ENCODE assay signal across 17 cellular contexts in genomic region chr2:66830881-66831280, GRCh38.
DNase-seq lines count a peak whose midpoint lies in the region; ATAC-seq and TF ChIP-seq lines count a peak whose summit lies in the region.
"Had no signal": no experiment of that assay in that cellular context is flagged by ENCODE, and none has a peak within 500 bp of the region (broad histone marks: within the 10 kb centered on the region; RNA-seq: fewer than 3 reads in every experiment).

No MANE protein-coding gene starts in this region.

- no peak for DNase-seq in heart left ventricle
- no peak for DNase-seq in left ventricle myocardium inferior
- DNase-seq in choroid plexus epithelial cell (ENCODE audit: low read depth): peak; percentile 48
- peak; percentile 77 for DNase-seq in mesendoderm
- DNase-seq in trophoblast cell: no peak
- no peak for DNase-seq in activated naive CD8-positive, alpha-beta T cell treated with anti-CD3 and anti-CD28 coated beads for 36 hours
- DNase-seq in hepatic stellate cell (ENCODE audit: low spot score): no peak
- DNase-seq: 8988T; CD4-positive, alpha-beta memory T cell; DMS153; DMS79; GDM1; GM23248 had no signal

- ATAC-seq in heart left ventricle (peak in 3 of 4 donors; percentile 18 to 50 (median 29)), GM21717 (IDR thresholded peaks at IDR 0.05; ENCODE audit: unreplicated experiment) (no peak)

- intact Hi-C loops in heart left ventricle (cut with DNase I): no loop called here
- intact Hi-C loops in left ventricle myocardium inferior (cut with micrococcal nuclease): no loop called here

- H3K14ac ChIP-seq in trophoblast cell (ENCODE audit: low read length): no peak overlapping the region

- H3K9me3 ChIP-seq in heart left ventricle (no peaks in the 10 kb centered on the region), left ventricle myocardium inferior (replicated peaks) (no peaks in the 10 kb centered on the region), trophoblast cell (ENCODE audit: insufficient read depth, low read depth, low read length) (no peaks in the 10 kb centered on the region)
- H3K9me3 ChIP-seq: BLaER1, HAP-1 had no signal

- no peak overlapping the region for H4K8ac ChIP-seq in mesendoderm (ENCODE audit: low read depth, low read length)
- H4K8ac ChIP-seq in trophoblast cell (ENCODE audit: low read depth, low read length): no peak overlapping the region

- H3K79me2 ChIP-seq in mesendoderm (ENCODE audit: control insufficient read depth, insufficient read depth, low read length): no peaks in the 10 kb centered on the region
- H3K79me2 ChIP-seq in trophoblast cell (ENCODE audit: control insufficient read depth, insufficient read depth, low read length, poor library complexity): no peaks in the 10 kb centered on the region

- H3K27ac ChIP-seq in heart left ventricle (no peak overlapping the region), left ventricle myocardium inferior (replicated peaks) (no peak overlapping the region), mesendoderm (ENCODE audit: low read depth, low read length) (no peak overlapping the region), trophoblast cell (ENCODE audit: low read depth, low read length) (no peak overlapping the region)
- H3K27ac ChIP-seq: BLaER1, GM23248 had no signal

- no peak overlapping the region for H3K4ac ChIP-seq in mesendoderm (ENCODE audit: low read depth, low read length)
- H3K4ac ChIP-seq in trophoblast cell (ENCODE audit: low read depth, low read length): no peak overlapping the region

- H2AFZ ChIP-seq in trophoblast cell (ENCODE audit: insufficient read depth, low read length, poor library complexity): no peak overlapping the region
- H2AFZ ChIP-seq: GM23248 had no signal

- TF ChIP-seq CTCF in heart left ventricle (IDR thresholded peaks at IDR 0.05) (no peak), left ventricle myocardium inferior (IDR thresholded peaks at IDR 0.05; ENCODE audit: borderline replicate concordance) (no peak), choroid plexus epithelial cell (conservative IDR thresholded peaks at IDR 0.05; ENCODE audit: low read depth, low read length) (no peak)

- no peak for TF ChIP-seq POLR2A in heart left ventricle (IDR thresholded peaks at IDR 0.05)

- no peak overlapping the region for H4K5ac ChIP-seq in mesendoderm (ENCODE audit: low read length)

- no peak overlapping the region for H3K4me3 Mint-ChIP-seq in activated naive CD8-positive, alpha-beta T cell treated with anti-CD3 and anti-CD28 coated beads for 36 hours
- H3K4me3 Mint-ChIP-seq: CD14-positive monocyte; CD4-positive, alpha-beta memory T cell had no signal

- no peak overlapping the region for H3K56ac ChIP-seq in mesendoderm (ENCODE audit: low read length)

- H2BK120ac ChIP-seq in mesendoderm (ENCODE audit: low read depth, low read length) (no peak overlapping the region), trophoblast cell (ENCODE audit: insufficient read depth, low read length, poor library complexity) (no peak overlapping the region)

- WGBS in heart left ventricle, 4 donors: 22 to 39% (median 35%) methylated on average over 3 of the region's 3 CpGs
- WGBS in mesendoderm (ENCODE audit: extremely low coverage, insufficient coverage, low lambda C conversion rate): no CpG with 5 or more reads among the region's 3 CpGs
- WGBS in trophoblast cell (ENCODE audit: extremely low coverage, insufficient coverage, insufficient read length): no CpG with 5 or more reads among the region's 3 CpGs

- no peak overlapping the region for H3K18ac ChIP-seq in mesendoderm (ENCODE audit: low read length)
- H3K18ac ChIP-seq in trophoblast cell (ENCODE audit: low read length): no peak overlapping the region

- H3K9ac ChIP-seq in mesendoderm (ENCODE audit: low read length) (no peak overlapping the region), trophoblast cell (ENCODE audit: low read length) (no peak overlapping the region)
- H3K9ac ChIP-seq: BLaER1, GM23248 had no signal

- H3K27me3 Mint-ChIP-seq in activated naive CD8-positive, alpha-beta T cell treated with anti-CD3 and anti-CD28 coated beads for 36 hours: no peaks in the 10 kb centered on the region
- H3K27me3 Mint-ChIP-seq: CD4-positive, alpha-beta memory T cell had no signal

- no peak overlapping the region for H2BK15ac ChIP-seq in mesendoderm (replicated peaks; ENCODE audit: low read depth)

- H2AK5ac ChIP-seq in mesendoderm (ENCODE audit: low read length) (no peak overlapping the region), trophoblast cell (ENCODE audit: low read length) (peak overlapping the region; percentile 12)

- H3K27me3 ChIP-seq in heart left ventricle (no peaks in the 10 kb centered on the region), left ventricle myocardium inferior (ENCODE audit: low read depth) (peaks cover 17% of the 10 kb centered on the region), mesendoderm (ENCODE audit: insufficient read depth, low read length, poor library complexity) (no peaks in the 10 kb centered on the region), trophoblast cell (ENCODE audit: insufficient read depth, low read length) (no peaks in the 10 kb centered on the region)
- H3K27me3 ChIP-seq: BLaER1 had no signal

- peaks cover 1% of the 10 kb centered on the region for H3K9me3 Mint-ChIP-seq in activated naive CD8-positive, alpha-beta T cell treated with anti-CD3 and anti-CD28 coated beads for 36 hours

- H3K79me1 ChIP-seq in mesendoderm (ENCODE audit: low read length) (no peaks in the 10 kb centered on the region), trophoblast cell (ENCODE audit: low read length) (peaks cover 19% of the 10 kb centered on the region)

- H3K23ac ChIP-seq in mesendoderm (ENCODE audit: low read length): no peak overlapping the region
- H3K23ac ChIP-seq in trophoblast cell (ENCODE audit: low read length): no peak overlapping the region

- peak overlapping the region; percentile 7 for H4K91ac ChIP-seq in trophoblast cell (ENCODE audit: low read depth, low read length)

- no peak overlapping the region for H3K4me3 ChIP-seq in heart left ventricle
- no peak overlapping the region for H3K4me3 ChIP-seq in left ventricle myocardium inferior
- H3K4me3 ChIP-seq in choroid plexus epithelial cell (ENCODE audit: low read depth, low read length): no peak overlapping the region
- no peak overlapping the region for H3K4me3 ChIP-seq in mesendoderm (ENCODE audit: low read length)
- H3K4me3 ChIP-seq in trophoblast cell (ENCODE audit: low read depth, low read length): no peak overlapping the region
- H3K4me3 ChIP-seq: BLaER1, GM23248, HAP-1 had no signal

- H3K4me1 Mint-ChIP-seq in activated naive CD8-positive, alpha-beta T cell treated with anti-CD3 and anti-CD28 coated beads for 36 hours: no peaks in the 10 kb centered on the region
- H3K4me1 Mint-ChIP-seq: CD14-positive monocyte; CD4-positive, alpha-beta memory T cell had no signal

- H3K36me3 ChIP-seq in heart left ventricle (no peaks in the 10 kb centered on the region), left ventricle myocardium inferior (no peaks in the 10 kb centered on the region), mesendoderm (ENCODE audit: control insufficient read depth, insufficient read depth, low read length) (no peaks in the 10 kb centered on the region), trophoblast cell (ENCODE audit: control insufficient read depth in 1 of 2, insufficient read depth in 2 of 2, low read length in 2 of 2) (no peaks in the 10 kb centered on the region)
- H3K36me3 ChIP-seq: BLaER1, HAP-1 had no signal

- H4K12ac ChIP-seq in trophoblast cell (ENCODE audit: low read depth, low read length): no peak overlapping the region

- H3K4me2 ChIP-seq in mesendoderm (ENCODE audit: low read length): no peak overlapping the region
- H3K4me2 ChIP-seq in trophoblast cell (ENCODE audit: low read length): no peak overlapping the region
- H3K4me2 ChIP-seq: BLaER1 had no signal

- no peaks in the 10 kb centered on the region for H3K4me1 ChIP-seq in heart left ventricle
- no peaks in the 10 kb centered on the region for H3K4me1 ChIP-seq in left ventricle myocardium inferior
- no peaks in the 10 kb centered on the region for H3K4me1 ChIP-seq in mesendoderm (ENCODE audit: control insufficient read depth, low read depth, low read length)
- H3K4me1 ChIP-seq in trophoblast cell (ENCODE audit: control insufficient read depth in 1 of 2, insufficient read depth in 2 of 2, low read length in 2 of 2): peaks cover 10 to 18% of the 10 kb centered on the region in 2 experiments
- H3K4me1 ChIP-seq: BLaER1, HAP-1 had no signal

- no peak overlapping the region for H2BK5ac ChIP-seq in mesendoderm (ENCODE audit: low read length)
- H2BK5ac ChIP-seq in trophoblast cell (ENCODE audit: low read depth, low read length, poor library complexity): no peak overlapping the region

- H2BK12ac ChIP-seq in trophoblast cell (ENCODE audit: low read length): peak overlapping the region; percentile 80

- H3K27ac Mint-ChIP-seq in activated naive CD8-positive, alpha-beta T cell treated with anti-CD3 and anti-CD28 coated beads for 36 hours: no peak overlapping the region
- H3K27ac Mint-ChIP-seq: CD14-positive monocyte; CD4-positive, alpha-beta memory T cell had no signal

- H3K36me3 Mint-ChIP-seq in activated naive CD8-positive, alpha-beta T cell treated with anti-CD3 and anti-CD28 coated beads for 36 hours: no peaks in the 10 kb centered on the region
- H3K36me3 Mint-ChIP-seq: CD14-positive monocyte; CD4-positive, alpha-beta memory T cell had no signal

Comparison
In these comparisons a context has a peak if more than half of its experiments do, and no peak if none do; other contexts are left out.
1. DNase-seq: peak in choroid plexus epithelial cell (single experiment) and mesendoderm (single experiment); none in heart left ventricle (0 of 5), left ventricle myocardium inferior (single experiment), trophoblast cell (0 of 2), activated naive CD8-positive, alpha-beta T cell treated with anti-CD3 and anti-CD28 coated beads for 36 hours (single experiment) and hepatic stellate cell (single experiment).